ENCODE assay signal across 7 cellular contexts in the genomic region with DNA sequence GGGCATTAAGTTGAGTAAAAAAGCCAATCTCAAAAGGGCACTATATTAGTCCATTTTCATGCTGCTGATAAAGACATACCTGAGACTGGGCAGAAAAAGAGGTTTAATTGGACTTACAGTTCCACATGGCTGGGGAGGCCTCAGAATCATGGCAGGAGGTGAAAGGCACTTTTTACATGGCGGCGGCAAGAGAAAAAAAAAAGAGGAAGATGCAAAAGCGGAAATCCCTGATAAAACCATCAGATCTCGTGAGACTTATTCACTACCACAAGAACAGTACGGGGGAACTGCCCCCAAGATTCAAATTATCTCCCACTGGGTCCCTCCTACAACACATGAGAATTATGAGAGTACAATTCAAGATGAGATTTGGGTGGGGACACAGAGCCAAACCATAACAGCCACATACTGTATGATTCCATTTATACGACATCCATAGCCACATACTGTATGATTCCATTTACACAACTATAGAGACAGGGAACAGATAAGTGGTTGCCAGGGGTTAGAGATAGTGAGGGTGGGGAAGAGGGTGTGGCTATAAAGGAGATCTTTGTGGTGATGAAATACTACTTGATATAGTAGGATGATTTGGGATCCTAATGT. TPM values are rescaled to one million over a fixed set of nuclear protein-coding genes. Genes with fewer than 3 reads are reported as not detected.
A peak's percentile ranks its signal among the peaks of the same experiment; 100 is the strongest.
DNase-seq lines count a peak whose midpoint lies in the region; ATAC-seq, FAIRE-seq and TF ChIP-seq lines count a peak whose summit lies in the region.
"Not testable (repeated sequence)": the region's sequence is repeated elsewhere in the genome, so short reads cannot be mapped to it uniquely, and the experiment has no call there.

No MANE protein-coding gene starts in this region.

- H3K4me3 Mint-ChIP-seq in activated B cell treated with CpG ODN at 0.5 μM for 24 hours; activated naive CD4-positive, alpha-beta T cell treated with anti-CD3 and anti-CD28 coated beads, Interleukin-2, amount 50 U/mL, for 24 hours: not testable (repeated sequence)

- not testable (repeated sequence) for H3K23ac ChIP-seq in mesenchymal stem cell (ENCODE audit: low read length in 2 of 2)

- TF ChIP-seq POLR2A in GM12878 (IDR thresholded peaks at IDR 0.05; ENCODE audit: low read depth, low read length): not testable (repeated sequence)

- not testable (repeated sequence) for TF ChIP-seq EP300 in GM12878 (IDR thresholded peaks at IDR 0.05; ENCODE audit: borderline replicate concordance in 1 of 2, control insufficient read depth in 1 of 2, low read depth in 2 of 2, low read length in 2 of 2)

- CTCF ChIA-PET in HEK293 (lab: Yijun Ruan, JAX); activated B cell treated with CpG ODN at 0.5 μM for 24 hours (lab: Charles Lee); GM12878 (lab: Yijun Ruan, JAX): not testable (repeated sequence)

- RAD21 ChIA-PET in GM12878 (lab: Charles Lee; ENCODE audit: unreplicated experiment): not testable (repeated sequence)

- H3K79me2 ChIP-seq in KMS-11 (ENCODE audit: insufficient read depth, low read depth); OCI-LY3 (ENCODE audit: low read length); GM12878 (ENCODE audit: control insufficient read depth, insufficient read depth, low read length): not testable (repeated sequence)

- H3K4me3 ChIP-seq in HEK293 (ENCODE audit: low read depth, low read length); KMS-11 (IDR thresholded peaks at IDR 0.05; ENCODE audit: insufficient read depth, low read depth, low read length); GM12878; mesenchymal stem cell (ENCODE audit: insufficient read depth in 1 of 2, low read depth in 1 of 2, low read length in 2 of 2): not testable (repeated sequence)
- H3K4me3 ChIP-seq in OCI-LY3 (ENCODE audit: low read length): 0 out of 2 replicates have a peak overlapping the region, but pooled peaks have one; percentile 25

- H3K18ac ChIP-seq in mesenchymal stem cell (ENCODE audit: low read depth in 1 of 2, low read length in 2 of 2): not testable (repeated sequence)

- POLR2A ChIA-PET in HEK293 (lab: Yijun Ruan, JAX); activated B cell treated with CpG ODN at 0.5 μM for 24 hours (lab: Charles Lee); GM12878 (lab: Charles Lee): not testable (repeated sequence)

- not testable (repeated sequence) for H3K9me3 ChIP-seq in HEK293 (ENCODE audit: control insufficient read depth, insufficient read depth, low read depth, low read length); mesenchymal stem cell (ENCODE audit: control insufficient read depth, low read length)
- H3K9me3 ChIP-seq in OCI-LY3 (ENCODE audit: insufficient read depth, low read length): peaks cover 11% of the 10 kb centered on the region; the same call in 1 of the 2 replicates
- H3K9me3 ChIP-seq in GM12878 (replicated peaks; ENCODE audit: control insufficient read depth, insufficient read depth, low read length): peaks cover 12% of the 10 kb centered on the region

- not testable (repeated sequence) for H3K9me3 Mint-ChIP-seq in activated B cell treated with CpG ODN at 0.5 μM for 24 hours; activated naive CD4-positive, alpha-beta T cell treated with anti-CD3 and anti-CD28 coated beads, Interleukin-2, amount 50 U/mL, for 24 hours

- H3K27ac Mint-ChIP-seq in activated B cell treated with CpG ODN at 0.5 μM for 24 hours: peak overlapping the region; percentile 69
- H3K27ac Mint-ChIP-seq in activated naive CD4-positive, alpha-beta T cell treated with anti-CD3 and anti-CD28 coated beads, Interleukin-2, amount 50 U/mL, for 24 hours: peak overlapping the region; percentile 9

- not testable (repeated sequence) for DNase-seq in activated B cell treated with CpG ODN at 0.5 μM for 24 hours; GM12878 (ENCODE audit: low read depth, low spot score); mesenchymal stem cell

- peak overlapping the region; percentile 40 for H3K4me2 ChIP-seq in KMS-11
- H3K4me2 ChIP-seq in OCI-LY3 (ENCODE audit: low read length): peak overlapping the region; percentile 53
- H3K4me2 ChIP-seq in GM12878 (ENCODE audit: control insufficient read depth, insufficient read depth); mesenchymal stem cell (ENCODE audit: low read length, poor library complexity, severe bottlenecking): not testable (repeated sequence)

- not testable (repeated sequence) for BruUV-seq in GM12878 (replicated peaks; lab: Mats Ljungman, UMichigan)

- peaks cover 17% of the 10 kb centered on the region for H3K4me1 Mint-ChIP-seq in activated B cell treated with CpG ODN at 0.5 μM for 24 hours
- H3K4me1 Mint-ChIP-seq in activated naive CD4-positive, alpha-beta T cell treated with anti-CD3 and anti-CD28 coated beads, Interleukin-2, amount 50 U/mL, for 24 hours: peaks cover 33% of the 10 kb centered on the region

- H2BK5ac ChIP-seq in mesenchymal stem cell (ENCODE audit: low read depth, low read length, poor library complexity, severe bottlenecking): not testable (repeated sequence)

- not testable (repeated sequence) for H2BK15ac ChIP-seq in mesenchymal stem cell (ENCODE audit: low read depth, poor library complexity, severe bottlenecking)

- not testable (repeated sequence) for TF ChIP-seq RAD21 in GM12878 (IDR thresholded peaks at IDR 0.05; ENCODE audit: insufficient read depth, low read depth, low read length)

- not testable (repeated sequence) for H4K8ac ChIP-seq in mesenchymal stem cell (ENCODE audit: low read length)

- H3K36me3 Mint-ChIP-seq in activated B cell treated with CpG ODN at 0.5 μM for 24 hours (ENCODE audit: low read depth); activated naive CD4-positive, alpha-beta T cell treated with anti-CD3 and anti-CD28 coated beads, Interleukin-2, amount 50 U/mL, for 24 hours: not testable (repeated sequence)

- H2AFZ ChIP-seq in KMS-11 (ENCODE audit: low read depth); OCI-LY3 (ENCODE audit: low read depth, low read length); GM12878 (ENCODE audit: control insufficient read depth, low read depth, low read length); mesenchymal stem cell (ENCODE audit: low read depth, low read length): not testable (repeated sequence)

- not testable (repeated sequence) for H4K91ac ChIP-seq in mesenchymal stem cell (ENCODE audit: low read length)

- H3K79me1 ChIP-seq in mesenchymal stem cell (replicated peaks; ENCODE audit: low read length, poor library complexity, severe bottlenecking): not testable (repeated sequence)

- H3K4ac ChIP-seq in mesenchymal stem cell (ENCODE audit: low read depth in 1 of 2, low read length in 2 of 2): not testable (repeated sequence)

- not testable (repeated sequence) for H3K14ac ChIP-seq in mesenchymal stem cell (ENCODE audit: low read length in 2 of 2)

- not testable (repeated sequence) for H3K9ac ChIP-seq in KMS-11; OCI-LY3 (ENCODE audit: low read length); GM12878 (ENCODE audit: control insufficient read depth, insufficient read depth, low read length); mesenchymal stem cell (ENCODE audit: low read length)

- not testable (repeated sequence) for H2BK12ac ChIP-seq in mesenchymal stem cell (ENCODE audit: low read length in 2 of 2)

- peak overlapping the region; percentile 100 for H2AK5ac ChIP-seq in mesenchymal stem cell (ENCODE audit: low read length, severe bottlenecking)

- not testable (repeated sequence) for H3K27me3 Mint-ChIP-seq in activated B cell treated with CpG ODN at 0.5 μM for 24 hours; activated naive CD4-positive, alpha-beta T cell treated with anti-CD3 and anti-CD28 coated beads, Interleukin-2, amount 50 U/mL, for 24 hours

- TF ChIP-seq CTCF in HEK293 (tag by site-specific recombination; IDR thresholded peaks at IDR 0.05); KMS-11 (conservative IDR thresholded peaks at IDR 0.05; ENCODE audit: low read depth, low read length); OCI-LY3 (IDR thresholded peaks at IDR 0.05; ENCODE audit: low read depth, low read length); activated B cell treated with CpG ODN at 0.5 μM for 24 hours (IDR thresholded peaks at IDR 0.05); GM12878 (IDR thresholded peaks at IDR 0.05 in 2 of 3, conservative IDR thresholded peaks at IDR 0.05 in 1 of 3; ENCODE audit: control insufficient read depth in 2 of 3, extremely low read depth in 1 of 3, insufficient read depth in 1 of 3, low read depth in 3 of 3, low read length in 3 of 3): not testable (repeated sequence)

- intact Hi-C loops in activated B cell treated with CpG ODN at 0.5 μM for 24 hours (cut with micrococcal nuclease) (loop anchor here (2.0 kb wide), 1 partner anchor 16 kb away; no protein-coding TSS in a partner anchor), GM12878 (cut with micrococcal nuclease; ENCODE audit: unreplicated experiment) (loop anchor here (2.0 to 10.0 kb wide), 6 partner anchors 40 to 488 kb away; partner anchors contain the start of genes INO80C, RPRD1A and ZNF397)

- not testable (repeated sequence) for FAIRE-seq in GM12878 (lab: Jason Lieb, UNC)

- H3K4me1 ChIP-seq in HEK293 (ENCODE audit: control insufficient read depth, insufficient read depth, low read length); mesenchymal stem cell (ENCODE audit: control insufficient read depth, insufficient read depth, low read depth, low read length): not testable (repeated sequence)
- H3K4me1 ChIP-seq in KMS-11 (ENCODE audit: low read depth, poor library complexity, severe bottlenecking): peaks cover 47% of the 10 kb centered on the region
- peaks cover 21% of the 10 kb centered on the region for H3K4me1 ChIP-seq in OCI-LY3 (ENCODE audit: low read length)
- H3K4me1 ChIP-seq in GM12878 (ENCODE audit: control insufficient read depth, insufficient read depth, low read length): peaks cover 15% of the 10 kb centered on the region

- SMC1A ChIA-PET in GM12878 (lab: Charles Lee; ENCODE audit: uncharacterized antibody, unreplicated experiment): not testable (repeated sequence)

- not testable (repeated sequence) for H3K27me3 ChIP-seq in KMS-11 (ENCODE audit: insufficient read depth, low read depth); GM12878 (replicated peaks in 1 of 2; ENCODE audit: control insufficient read depth in 2 of 2, insufficient read depth in 2 of 2, low read length in 1 of 2); mesenchymal stem cell (ENCODE audit: control insufficient read depth in 1 of 2, insufficient read depth in 1 of 2, low read length in 2 of 2)
- H3K27me3 ChIP-seq in OCI-LY3 (ENCODE audit: low read depth, low read length): peaks cover 24% of the 10 kb centered on the region

- not testable (repeated sequence) for H2BK120ac ChIP-seq in mesenchymal stem cell (ENCODE audit: low read depth, low read length)

- in situ Hi-C loops in GM12878 (cut with MboI): loop anchor here (5.0 to 25.0 kb wide), 3 partner anchors 74 to 1236 kb away; no protein-coding TSS in a partner anchor

- not testable (repeated sequence) for ATAC-seq in activated B cell treated with CpG ODN at 0.5 μM for 24 hours (ENCODE audit: low read depth); GM12878

- not testable (repeated sequence) for H4K20me1 ChIP-seq in KMS-11 (ENCODE audit: insufficient read depth); OCI-LY3 (ENCODE audit: insufficient read depth, low read length); GM12878 (ENCODE audit: control insufficient read depth, insufficient read depth)

- H3K27ac ChIP-seq in HEK293 (ENCODE audit: extremely low read depth, low read depth, low read length); GM12878 (ENCODE audit: control insufficient read depth, insufficient read depth): not testable (repeated sequence)
- H3K27ac ChIP-seq in KMS-11: peak overlapping the region; percentile 23; the same call in 1 of the 2 replicates
- H3K27ac ChIP-seq in OCI-LY3 (ENCODE audit: low read length): peak overlapping the region; percentile 2; the same call in 1 of the 2 replicates
- H3K27ac ChIP-seq in mesenchymal stem cell (ENCODE audit: low read length, poor library complexity, severe bottlenecking): peak overlapping the region; percentile 75

- not testable (repeated sequence) for H3K36me3 ChIP-seq in HEK293 (ENCODE audit: control insufficient read depth in 2 of 2, insufficient read depth in 1 of 2, low read length in 2 of 2); KMS-11 (ENCODE audit: insufficient read depth); OCI-LY3 (replicated peaks; ENCODE audit: low read depth, low read length); GM12878 (ENCODE audit: control insufficient read depth in 2 of 2, insufficient read depth in 2 of 2, low read length in 1 of 2); mesenchymal stem cell (ENCODE audit: control insufficient read depth in 1 of 2, insufficient read depth in 2 of 2, low read depth in 1 of 2, low read length in 2 of 2)

- 84% methylated on average over 6 of the region's 6 CpGs for WGBS in GM12878 (ENCODE audit: insufficient coverage, insufficient replicate concordance, low lambda C conversion rate, missing lambda C conversion rate)
- WGBS in mesenchymal stem cell: 100% methylated on average over 3 of the region's 6 CpGs

RNA-seq across cellular contexts. Expression of gene GALNT1, which starts 5.2 kb away (rescaled TPM):
- total RNA-seq in activated B cell treated with CpG ODN at 0.5 μM for 24 hours: 67.5 and 70.6 TPM in 2 replicates
- 54.0 and 55.0 TPM in 2 replicates for total RNA-seq in GM12878 (2013; cell fraction: nucleolus; rRNA removed)
- 33.4 and 38.3 TPM in 2 replicates for total RNA-seq in GM12878 (2014; rRNA removed)
- 49.5 and 51.3 TPM in 2 replicates for total RNA-seq in GM12878 (2014; rRNA removed; fragmentation: Illumina TruSeq; extraction: Trizol)
- 53.7 and 56.5 TPM in 2 replicates for total RNA-seq in GM12878 (2021)
- polyA plus RNA-seq in GM12878 (2011; ENCODE audit: low read depth): 12.6 TPM
- polyA plus RNA-seq in GM12878 (2011; rRNA removed): 45.5 and 65.5 TPM in 2 replicates
- polyA plus RNA-seq in GM12878 (2011; cell fraction: cytosol; rRNA removed): 16.3 and 17.2 TPM in 2 replicates
- 9.9 TPM in 2 replicates for polyA plus RNA-seq in GM12878 (2011; cell fraction: nucleus; rRNA removed)
- polyA plus RNA-seq in GM12878 (2012): 14.0 and 17.7 TPM in 2 replicates
- polyA plus RNA-seq in GM12878 (2014; fragmentation: Illumina TruSeq; extraction: Trizol): 41.9 and 51.7 TPM in 2 replicates
- polyA plus RNA-seq in GM12878 (2014; fragmentation: Nextera tagmentation; extraction: Ambion mirVana): 10 to 100 TPM; 16.6 to 18.4 TPM
- polyA plus RNA-seq in GM12878 (2014; rRNA removed): 24.5 and 26.3 TPM in 2 replicates
- polyA plus RNA-seq in GM12878 (2016; fragmentation: Nextera tagmentation; extraction: Ambion mirVana): 1 to 10 TPM; 8.0 to 9.0 TPM
- polyA minus RNA-seq in GM12878 (2011; rRNA and poly(A)+ RNA removed): 34.6 and 61.2 TPM in 2 replicates
- polyA minus RNA-seq in GM12878 (2011; cell fraction: cytosol; rRNA and poly(A)+ RNA removed): 18.4 and 25.1 TPM in 2 replicates
- polyA minus RNA-seq in GM12878 (2011; cell fraction: nucleus; rRNA and poly(A)+ RNA removed): 11.2 and 18.2 TPM in 2 replicates
- polyA plus RNA-seq in mesenchymal stem cell (2013, experiment 1 of 2): 125 TPM
- 124 TPM for polyA plus RNA-seq in mesenchymal stem cell (2013, experiment 2 of 2)
